ENCODE assay signal across 8 cellular contexts in genomic region chr11:35485656-35486318, GRCh38. TPM values are rescaled to one million over a fixed set of nuclear protein-coding genes. Genes with fewer than 3 reads are reported as not detected.
A peak's percentile ranks its signal among the peaks of the same experiment; 100 is the strongest.
DNase-seq lines count a peak whose midpoint lies in the region; ATAC-seq, FAIRE-seq and TF ChIP-seq lines count a peak whose summit lies in the region.

No MANE protein-coding gene starts in this region.

- no peak overlapping the region for H2AFZ ChIP-seq in Karpas-422 (ENCODE audit: low read length)

- H3K9me2 ChIP-seq in Karpas-422 (replicated peaks; ENCODE audit: insufficient read depth, low read length) = no peaks in the 10 kb centered on the region

- H3K9me3 ChIP-seq in Karpas-422 (ENCODE audit: low read length) (no peaks in the 10 kb centered on the region), neutrophil (no peaks in the 10 kb centered on the region)

- H3K4me1 ChIP-seq in Karpas-422 (ENCODE audit: low read length) (no peaks in the 10 kb centered on the region), neutrophil (ENCODE audit: control insufficient read depth in 1 of 2, insufficient read depth in 1 of 2, low read depth in 1 of 2, low read length in 1 of 2) (no peaks in the 10 kb centered on the region)

- no peaks in the 10 kb centered on the region for H3K79me2 ChIP-seq in Karpas-422 (ENCODE audit: low read length)

- H3K4me2 ChIP-seq in Karpas-422 (ENCODE audit: low read depth, low read length, poor library complexity, severe bottlenecking) = no peak overlapping the region

- H4K20me1 ChIP-seq in Karpas-422 (ENCODE audit: insufficient read depth, low read depth, low read length) = no peaks in the 10 kb centered on the region

- H3K27me3 ChIP-seq in Karpas-422 (ENCODE audit: low read length) (no peaks in the 10 kb centered on the region), neutrophil (peaks cover 43% of the 10 kb centered on the region)

- H3K36me3 ChIP-seq in Karpas-422 (ENCODE audit: insufficient read depth, low read length) (no peaks in the 10 kb centered on the region), neutrophil (no peaks in the 10 kb centered on the region)

- H3K4me3 ChIP-seq in Karpas-422 (ENCODE audit: low read length) = no peak overlapping the region
- no peak overlapping the region for H3K4me3 ChIP-seq in fibroblast of the aortic adventitia (ENCODE audit: low read depth, low read length)
- H3K4me3 ChIP-seq in neutrophil (ENCODE audit: low read depth in 1 of 2, low read length in 1 of 2) = no peak overlapping the region

- TF ChIP-seq CTCF in fibroblast of the aortic adventitia (IDR thresholded peaks at IDR 0.05; ENCODE audit: insufficient read depth, low read length) = peak; percentile 93
- TF ChIP-seq CTCF in neutrophil (IDR thresholded peaks at IDR 0.05) = peak; percentile 73

- H3K27ac ChIP-seq in Karpas-422 (ENCODE audit: low read length) (no peak overlapping the region), neutrophil (no peak overlapping the region), substantia nigra (ENCODE audit: low read depth, low read length, poor library complexity, severe bottlenecking) (no peak overlapping the region)

- DNase-seq in DMS79 (lab: John Stamatoyannopoulos, UW) (peak; percentile 93), Karpas-422 (peak; percentile 90), RCC 7860 (ENCODE audit: low spot score) (peak; percentile 59), activated T-helper 1 cell treated with Interleukin-2 at 50 U/mL for 16 hours (ENCODE audit: low read depth) (peak; percentile 25), fibroblast of the aortic adventitia (ENCODE audit: low read depth) (peak; percentile 78), substantia nigra (lab: John Stamatoyannopoulos, UW) (peak in 44 of 49 donors; percentile 5 to 77 (median 53))

- FAIRE-seq in RCC 7860 (lab: Jason Lieb, UNC) = no peak

- peak; percentile 99 for ATAC-seq in GM21619 (IDR thresholded peaks at IDR 0.05; ENCODE audit: unreplicated experiment)

- H3K9ac ChIP-seq in Karpas-422 (ENCODE audit: low read length) = no peak overlapping the region

RNA-seq across cellular contexts. Expression of gene PAMR1, which starts 39.6 kb away (rescaled TPM):
- not detected in 2 replicates for total RNA-seq in Karpas-422 (2014; rRNA removed; shearing (Covaris generic); ENCODE audit: low replicate concordance)
- total RNA-seq in fibroblast of the aortic adventitia (ENCODE audit: low replicate concordance) = 134 and 278 TPM in 2 replicates

Comparison
In these comparisons a context has a peak if more than half of its experiments do, and no peak if none do; other contexts are left out.
1. DNase-seq: peak in every context shown above with its lines; median percentile 93 in DMS79; 90 in Karpas-422; 78 in fibroblast of the aortic adventitia; 59 in RCC 7860; 53 in substantia nigra; 25 in activated T-helper 1 cell treated with Interleukin-2 at 50 U/mL for 16 hours.
2. RNA of gene PAMR1, which starts 39.6 kb away (total RNA-seq): 134 to 278 TPM in fibroblast of the aortic adventitia; not detected in Karpas-422; every median in the first group is over 100 times any median in the second.